In the genomic region with DNA sequence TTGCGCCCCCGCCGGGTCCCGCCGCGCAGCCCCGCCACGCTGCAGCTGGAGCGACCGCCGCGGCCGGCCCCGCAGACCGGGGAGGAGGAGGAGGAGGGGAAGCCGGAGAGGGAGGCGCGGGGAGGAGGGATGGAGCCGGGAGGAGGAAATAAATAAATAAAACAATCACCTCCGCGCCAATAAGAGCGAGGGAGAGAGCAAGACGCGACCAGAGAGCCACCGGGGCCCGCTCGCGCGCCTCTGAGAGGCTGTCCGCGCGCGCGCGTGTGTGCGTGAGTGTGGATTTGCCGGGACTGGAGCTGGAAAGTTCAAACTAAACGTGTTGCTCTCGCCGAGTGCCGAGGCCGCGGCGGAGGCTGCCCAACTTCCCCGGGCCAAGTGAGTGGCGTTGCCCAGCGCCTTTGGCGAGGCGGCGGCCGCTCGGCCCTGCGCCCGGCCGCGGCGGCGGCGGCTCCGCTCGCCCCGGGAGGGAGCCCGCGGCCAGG, we compare ENCODE assay signal across 9 cellular contexts.
DNase-seq lines count a peak whose midpoint lies in the region; ATAC-seq and TF ChIP-seq lines count a peak whose summit lies in the region.
"Had no signal": no experiment of that assay in that cellular context is flagged by ENCODE, and none has a peak within 500 bp of the region (broad histone marks: within the 10 kb centered on the region; RNA-seq: fewer than 3 reads in every experiment).

No MANE protein-coding gene starts in this region.

- DNase-seq in HL-60 (ENCODE audit: low read depth in 1 of 2, low spot score in 1 of 2) (peak in 1 of 2 experiments; percentile 49), T1000 (lab: John Stamatoyannopoulos, UW) (peak; percentile 21), foreskin fibroblast (peak in 1 of 2 donors; percentile 5), occipital lobe (lab: John Stamatoyannopoulos, UW) (peak; percentile 64)

- ATAC-seq in GM18502 (IDR thresholded peaks at IDR 0.05; ENCODE audit: poor library complexity, unreplicated experiment) (peak; percentile 31), GM21381 (IDR thresholded peaks at IDR 0.05; ENCODE audit: unreplicated experiment) (no peak)
- no peak for ATAC-seq in activated CD4-positive, CD25-positive, alpha-beta regulatory T cell treated with anti-CD3 and anti-CD28 coated beads, Interleukin-2, amount 50 U/mL, for 24 hours

- peak overlapping the region; percentile 80 for H3K4me3 ChIP-seq in HL-60 (replicated peaks; ENCODE audit: insufficient read depth, low read length)
- H3K4me3 ChIP-seq in foreskin fibroblast (ENCODE audit: low read depth in 1 of 2, low read length in 2 of 2): peak overlapping the region; percentile 36 to 41

- no peak for TF ChIP-seq CTCF in 22Rv1 (IDR thresholded peaks at IDR 0.05)
- TF ChIP-seq CTCF in HL-60 (IDR thresholded peaks at IDR 0.05; ENCODE audit: insufficient read depth, low read length): no peak
- no peak for TF ChIP-seq CTCF in foreskin fibroblast (IDR thresholded peaks at IDR 0.05; ENCODE audit: low read depth, low read length)

- peaks cover 4% of the 10 kb centered on the region for H3K27me3 ChIP-seq in HL-60 (ENCODE audit: insufficient read depth, poor library complexity, severe bottlenecking)

- peak overlapping the region; percentile 83 for H3K27ac ChIP-seq in 22Rv1
- H3K27ac ChIP-seq in HL-60 (replicated peaks): peak overlapping the region; percentile 41
- H3K27ac ChIP-seq: epithelial cell of prostate had no signal
